ENCODE assay signal across 13 cellular contexts in the genomic region with DNA sequence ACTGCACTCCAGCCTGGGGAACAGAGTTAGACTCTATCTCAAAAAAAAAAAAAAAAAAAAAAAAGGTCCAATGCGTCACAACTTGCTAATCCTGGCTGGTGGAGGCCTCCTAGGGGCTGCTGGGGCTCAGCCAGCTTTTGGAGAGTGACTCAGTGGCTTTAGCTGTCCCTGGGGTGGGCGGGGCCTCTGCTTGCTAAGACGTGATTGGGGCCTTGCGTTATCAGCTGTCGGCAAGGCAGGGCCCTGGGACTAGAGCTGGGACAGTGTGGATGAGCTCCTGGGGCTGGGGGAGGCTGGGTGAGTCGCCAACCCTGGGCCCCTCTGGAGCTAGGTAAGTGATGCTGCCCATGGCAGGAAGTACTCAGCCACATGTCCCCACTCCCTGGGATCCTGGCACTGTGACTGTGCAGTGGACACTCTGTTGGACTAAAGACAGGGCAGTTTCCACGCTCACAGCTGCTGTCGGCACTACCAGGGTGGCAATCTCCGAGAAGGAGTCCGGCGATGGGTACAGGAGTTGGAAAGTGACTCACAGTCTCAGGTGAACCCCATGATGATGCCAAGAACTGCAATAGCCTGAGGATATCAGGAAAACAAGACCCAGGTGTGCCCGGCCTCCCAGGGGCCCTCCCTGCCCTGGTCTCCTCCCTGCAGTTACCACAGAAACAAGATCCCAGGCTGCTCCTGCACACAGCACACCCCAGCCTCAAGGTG. TPM values are rescaled to one million over a fixed set of nuclear protein-coding genes. Genes with fewer than 3 reads are reported as not detected.
A peak's percentile ranks its signal among the peaks of the same experiment; 100 is the strongest.
DNase-seq lines count a peak whose midpoint lies in the region; ATAC-seq and TF ChIP-seq lines count a peak whose summit lies in the region.
"Had no signal": no experiment of that assay in that cellular context is flagged by ENCODE, and none has a peak within 500 bp of the region (broad histone marks: within the 10 kb centered on the region; RNA-seq: fewer than 3 reads in every experiment).

No MANE protein-coding gene starts in this region.

- H3K18ac ChIP-seq in mesenchymal stem cell (ENCODE audit: low read depth in 1 of 2, low read length in 2 of 2) = no peak overlapping the region

- H2AK5ac ChIP-seq in mesenchymal stem cell (ENCODE audit: low read length, severe bottlenecking) = no peak overlapping the region

- H3K27ac ChIP-seq in mesenchymal stem cell (ENCODE audit: low read length, poor library complexity, severe bottlenecking) (no peak overlapping the region), lower lobe of right lung (no peak overlapping the region), caudate nucleus (ENCODE audit: low read depth, low read length) (no peak overlapping the region), coronary artery (no peak overlapping the region)
- H3K27ac ChIP-seq: neutrophil, testis had no signal

- H2BK12ac ChIP-seq in mesenchymal stem cell (ENCODE audit: low read length in 2 of 2) = no peak overlapping the region

- no peaks in the 10 kb centered on the region for H3K27me3 ChIP-seq in mesenchymal stem cell (ENCODE audit: control insufficient read depth in 1 of 2, insufficient read depth in 1 of 2, low read length in 2 of 2)
- no peaks in the 10 kb centered on the region for H3K27me3 ChIP-seq in lower lobe of right lung (ENCODE audit: low read depth)
- H3K27me3 ChIP-seq: testis had no signal

- H4K8ac ChIP-seq in mesenchymal stem cell (ENCODE audit: low read length) = no peak overlapping the region

- peaks cover 11% of the 10 kb centered on the region for H3K9me3 ChIP-seq in mesenchymal stem cell (ENCODE audit: control insufficient read depth, low read length)
- peaks cover 3% of the 10 kb centered on the region for H3K9me3 ChIP-seq in lower lobe of right lung
- H3K9me3 ChIP-seq: neutrophil, testis had no signal

- no peak overlapping the region for H3K4me2 ChIP-seq in mesenchymal stem cell (ENCODE audit: low read length, poor library complexity, severe bottlenecking)

- intact Hi-C loops in CD14-positive monocyte (cut with micrococcal nuclease) (no loop called here), lower lobe of right lung (cut with DNase I) (no loop called here)

- H3K27me3 Mint-ChIP-seq in CD14-positive monocyte (ENCODE audit: low read depth in 3 of 3) = peaks cover 10 to 14% (median 12%) of the 10 kb centered on the region in 3 donors

- no peak for TF ChIP-seq CTCF in CD14-positive monocyte (IDR thresholded peaks at IDR 0.05)
- no peak for TF ChIP-seq CTCF in astrocyte of the cerebellum (IDR thresholded peaks at IDR 0.05; ENCODE audit: low read depth, low read length, missing control alignments)
- no peak for TF ChIP-seq CTCF in lower lobe of right lung (IDR thresholded peaks at IDR 0.05)
- TF ChIP-seq CTCF in coronary artery (IDR thresholded peaks at IDR 0.05) = no peak

- DNase-seq in CD14-positive monocyte (ENCODE audit: low spot score) (peak; percentile 26), HT1080 (ENCODE audit: low read depth) (peak; percentile 74), astrocyte of the cerebellum (ENCODE audit: low read depth) (peak; percentile 38), mesenchymal stem cell (peak; percentile 68), lower lobe of right lung (no peak), caudate nucleus (lab: John Stamatoyannopoulos, UW) (no peak), coronary artery (ENCODE audit: low spot score) (no peak), G401 (ENCODE audit: low spot score) (no peak)
- DNase-seq: activated effector memory CD4-positive, alpha-beta T cell treated with anti-CD3 and anti-CD28 coated beads, Interleukin-2, amount 50 U/mL, for 16 hours; effector CD8-positive, alpha-beta T cell; stimulated activated CD4-positive, alpha-beta T cell treated with anti-CD3 and anti-CD28 coated beads, Interleukin-4, amount 100 ng/mL, for 4 hours; testis had no signal

- peak overlapping the region; percentile 27 for H3K9ac ChIP-seq in mesenchymal stem cell (ENCODE audit: low read length)

- H3K23ac ChIP-seq in mesenchymal stem cell (ENCODE audit: low read length in 2 of 2) = no peak overlapping the region

- H3K4me3 Mint-ChIP-seq in CD14-positive monocyte = no peak overlapping the region

- H3K36me3 ChIP-seq in mesenchymal stem cell (ENCODE audit: control insufficient read depth in 1 of 2, insufficient read depth in 2 of 2, low read depth in 1 of 2, low read length in 2 of 2) = no peaks in the 10 kb centered on the region
- no peaks in the 10 kb centered on the region for H3K36me3 ChIP-seq in lower lobe of right lung
- H3K36me3 ChIP-seq: neutrophil had no signal

- H3K4me1 ChIP-seq in mesenchymal stem cell (ENCODE audit: control insufficient read depth, insufficient read depth, low read depth, low read length) (peaks cover 2% of the 10 kb centered on the region), lower lobe of right lung (no peaks in the 10 kb centered on the region)
- H3K4me1 ChIP-seq: testis had no signal

- ATAC-seq in lower lobe of right lung = no peak

- H3K4me1 Mint-ChIP-seq in CD14-positive monocyte = no peaks in the 10 kb centered on the region

- H2BK5ac ChIP-seq in mesenchymal stem cell (ENCODE audit: low read depth, low read length, poor library complexity, severe bottlenecking) = no peak overlapping the region

- H2BK120ac ChIP-seq in mesenchymal stem cell (ENCODE audit: low read depth, low read length) = no peak overlapping the region

- H3K27ac Mint-ChIP-seq in CD14-positive monocyte = no peak overlapping the region

- in situ Hi-C loops in astrocyte of the cerebellum (cut with HindIII; ENCODE audit: low sequenced_read_pairs) = no loop called here
- in situ Hi-C loops in G401 (cut with HindIII; ENCODE audit: low sequenced_read_pairs) = no loop called here

- no peaks in the 10 kb centered on the region for H3K36me3 Mint-ChIP-seq in CD14-positive monocyte

- H3K9me3 Mint-ChIP-seq in CD14-positive monocyte = peaks cover 17 to 27% (median 24%) of the 10 kb centered on the region in 7 donors

- H2BK15ac ChIP-seq in mesenchymal stem cell (ENCODE audit: low read depth, poor library complexity, severe bottlenecking) = no peak overlapping the region

- H3K4me3 ChIP-seq in astrocyte of the cerebellum (ENCODE audit: low read depth, low read length) = no peak overlapping the region
- H3K4me3 ChIP-seq in mesenchymal stem cell (ENCODE audit: insufficient read depth in 1 of 2, low read depth in 1 of 2, low read length in 2 of 2) = no peak overlapping the region
- no peak overlapping the region for H3K4me3 ChIP-seq in lower lobe of right lung
- no peak overlapping the region for H3K4me3 ChIP-seq in coronary artery
- H3K4me3 ChIP-seq: testis had no signal

- H2AFZ ChIP-seq in mesenchymal stem cell (ENCODE audit: low read depth, low read length) = no peak overlapping the region

- 68% methylated on average over 12 of the region's 12 CpGs for WGBS in mesenchymal stem cell

- H3K4ac ChIP-seq in mesenchymal stem cell (ENCODE audit: low read depth in 1 of 2, low read length in 2 of 2) = no peak overlapping the region

- H4K91ac ChIP-seq in mesenchymal stem cell (ENCODE audit: low read length) = no peak overlapping the region

- H3K14ac ChIP-seq in mesenchymal stem cell (ENCODE audit: low read length in 2 of 2) = peak overlapping the region in 1 of 2 experiments; percentile 66

- no peaks in the 10 kb centered on the region for H3K79me1 ChIP-seq in mesenchymal stem cell (replicated peaks; ENCODE audit: low read length, poor library complexity, severe bottlenecking)

RNA-seq across cellular contexts. Expression of gene F2RL3, which starts 32.2 kb away (rescaled TPM):
- not detected for polyA plus RNA-seq in CD14-positive monocyte
- not detected in 2 replicates for total RNA-seq in HT1080 (2014; rRNA removed; shearing (Covaris generic))
- polyA plus RNA-seq in HT1080 (2015; cell fraction: cytosol; rRNA removed) = 0.72 TPM in 1 of 2 replicates, not detected in the other
- polyA plus RNA-seq in HT1080 (2015; cell fraction: nucleus; rRNA removed) = 0.11 TPM in 1 of 2 replicates, not detected in the other
- polyA plus RNA-seq in mesenchymal stem cell (2013, experiment 1 of 2) = 10.2 TPM
- 9.7 TPM for polyA plus RNA-seq in mesenchymal stem cell (2013, experiment 2 of 2)
- 22.5 TPM for total RNA-seq in lower lobe of right lung
- total RNA-seq in G401 (2014; rRNA removed; shearing (Covaris generic)) = not detected in 2 replicates

Comparison
In these comparisons a context has a peak if more than half of its experiments do, and no peak if none do; other contexts are left out.
1. DNase-seq: peak in CD14-positive monocyte (single experiment), HT1080 (single experiment), astrocyte of the cerebellum (single experiment) and mesenchymal stem cell (single experiment); none in lower lobe of right lung (single experiment), caudate nucleus (0 of 61), coronary artery (single experiment) and G401 (single experiment).
2. RNA of gene F2RL3, which starts 32.2 kb away (total RNA-seq): 22.5 TPM in lower lobe of right lung (single experiment); not detected in HT1080 and not detected in G401; every median in the first group is over 10 times any median in the second.